In the genomic region with DNA sequence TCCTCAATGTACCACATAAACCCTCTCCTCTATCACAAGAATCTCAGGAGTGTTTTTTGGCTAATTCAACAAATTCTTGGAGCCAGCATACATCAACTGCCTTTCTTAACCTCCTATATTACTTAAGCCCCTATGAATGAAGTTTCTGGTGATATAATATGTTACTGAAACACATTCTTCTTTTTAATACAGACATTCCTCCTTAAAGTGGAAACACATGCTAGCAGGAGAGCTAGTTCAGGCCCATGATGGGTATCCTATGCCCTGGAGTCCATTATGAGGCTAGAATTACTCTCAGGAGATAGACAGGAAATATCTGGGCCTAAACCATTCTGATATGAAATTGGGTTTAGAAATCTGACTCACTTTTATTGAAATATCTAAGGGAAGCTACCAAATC, we compare ENCODE assay signal across 13 cellular contexts. TPM values are rescaled to one million over a fixed set of nuclear protein-coding genes. Genes with fewer than 3 reads are reported as not detected.
DNase-seq lines count a peak whose midpoint lies in the region; ATAC-seq and TF ChIP-seq lines count a peak whose summit lies in the region.
"Had no signal": no experiment of that assay in that cellular context is flagged by ENCODE, and none has a peak within 500 bp of the region (broad histone marks: within the 10 kb centered on the region; RNA-seq: fewer than 3 reads in every experiment).

No MANE protein-coding gene starts in this region.

- no peak for ATAC-seq in Right ventricle myocardium superior (ENCODE audit: poor library complexity)

- DNase-seq in AG10803 (ENCODE audit: low read depth), result peak; percentile 81
- DNase-seq in SK-N-MC (ENCODE audit: low read depth, low spot score), result no peak
- DNase-seq in epidermal melanocyte (ENCODE audit: insufficient read length, low spot score), result peak; percentile 39
- DNase-seq in osteocyte (ENCODE audit: extremely low spot score, unreplicated experiment), result no peak
- no peak for DNase-seq in Right ventricle myocardium superior
- no peak for DNase-seq in EL
- no peak for DNase-seq in AML-193 (lab: John Stamatoyannopoulos, UW)
- DNase-seq: CD4-positive, alpha-beta memory T cell; DMS79 treated with DMSO at 0.1 percent for 48 hours; GM23248 had no signal

- H3K27ac ChIP-seq in SK-N-MC, result peak overlapping the region; percentile 75
- H3K27ac ChIP-seq: BLaER1, GM23248 had no signal

- no peak overlapping the region for H3K4me3 Mint-ChIP-seq in osteocyte (ENCODE audit: unreplicated experiment)
- H3K4me3 Mint-ChIP-seq: CD14-positive monocyte; CD4-positive, alpha-beta memory T cell had no signal

- peaks cover 31% of the 10 kb centered on the region for H3K4me1 Mint-ChIP-seq in osteocyte (ENCODE audit: unreplicated experiment)

- H3K4me3 ChIP-seq in AG10803 (ENCODE audit: low read length) (no peak overlapping the region), SK-N-MC (no peak overlapping the region)
- H3K4me3 ChIP-seq: BLaER1, GM23248, HAP-1 had no signal

- H3K9me3 ChIP-seq in SK-N-MC (ENCODE audit: low read depth, low read length), result 0 out of 2 replicates have a peak, but pooled peaks cover 2% of the 10 kb centered on the region
- H3K9me3 ChIP-seq: HAP-1 had no signal

- peaks cover 3% of the 10 kb centered on the region for H3K36me3 Mint-ChIP-seq in osteocyte (ENCODE audit: unreplicated experiment)
- H3K36me3 Mint-ChIP-seq: CD14-positive monocyte had no signal

- peak overlapping the region; percentile 18 for H3K27ac Mint-ChIP-seq in osteocyte (ENCODE audit: unreplicated experiment)
- H3K27ac Mint-ChIP-seq: CD14-positive monocyte; CD4-positive, alpha-beta memory T cell had no signal

- intact Hi-C loops in Right ventricle myocardium superior (cut with DNase I), result no loop called here

- no peak overlapping the region for H3K9ac ChIP-seq in SK-N-MC (ENCODE audit: insufficient read length)
- H3K9ac ChIP-seq: BLaER1, GM23248 had no signal

- TF ChIP-seq CTCF in AG10803 (conservative IDR thresholded peaks at IDR 0.05; ENCODE audit: low read length), result no peak
- TF ChIP-seq CTCF in osteocyte (IDR thresholded peaks at IDR 0.05), result no peak

- H3K9me3 Mint-ChIP-seq in osteocyte (ENCODE audit: unreplicated experiment), result peaks cover 4% of the 10 kb centered on the region

- H3K27me3 Mint-ChIP-seq in osteocyte (ENCODE audit: unreplicated experiment), result peaks cover 3% of the 10 kb centered on the region

- H3K36me3 ChIP-seq in SK-N-MC (ENCODE audit: insufficient read depth, low read length), result no peaks in the 10 kb centered on the region
- H3K36me3 ChIP-seq: BLaER1, HAP-1 had no signal

RNA-seq across cellular contexts. Expression of a gene that starts 26.6 kb away (rescaled TPM):
- 8.4 and 8.8 TPM in 2 replicates for total RNA-seq in osteocyte
- total RNA-seq in Right ventricle myocardium superior, result 4.9 TPM

Comparison
In these comparisons a context has a peak if more than half of its experiments do, and no peak if none do; other contexts are left out.
1. DNase-seq: peak in AG10803 (single experiment) and epidermal melanocyte (single experiment); none in SK-N-MC (single experiment), osteocyte (single experiment), Right ventricle myocardium superior (single experiment), EL (single experiment) and AML-193 (0 of 2).